8 cellular contexts compared by ENCODE assay signal in the genomic region with DNA sequence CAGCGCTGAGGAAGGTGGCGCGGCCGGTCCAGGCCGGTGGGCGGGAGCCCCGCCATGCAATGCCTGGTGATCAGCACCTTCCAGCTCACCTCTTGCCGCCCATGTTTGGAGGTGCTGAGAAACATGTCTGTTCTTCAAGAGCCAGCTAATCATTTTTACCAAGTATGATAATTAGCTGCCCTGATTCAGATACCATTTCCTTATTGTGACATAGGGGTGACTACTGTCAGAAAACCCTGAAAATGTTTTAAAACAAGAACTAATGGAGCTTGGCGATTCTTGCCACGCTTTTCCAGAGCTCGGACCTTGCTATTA. TPM values are rescaled to one million over a fixed set of nuclear protein-coding genes. Genes with fewer than 3 reads are reported as not detected.
DNase-seq lines count a peak whose midpoint lies in the region; ATAC-seq and TF ChIP-seq lines count a peak whose summit lies in the region.
"Had no signal": no experiment of that assay in that cellular context is flagged by ENCODE, and none has a peak within 500 bp of the region (broad histone marks: within the 10 kb centered on the region; RNA-seq: fewer than 3 reads in every experiment).

No MANE protein-coding gene starts in this region.

- H3K36me3 Mint-ChIP-seq in activated B cell treated with CpG ODN at 0.5 μM for 24 hours (ENCODE audit: low read depth) = no peaks in the 10 kb centered on the region
- peaks cover 0 to 3% of the 10 kb centered on the region in 2 donors for H3K36me3 Mint-ChIP-seq in CD4-positive, alpha-beta memory T cell

- POLR2A ChIA-PET in activated B cell treated with CpG ODN at 0.5 μM for 24 hours (lab: Charles Lee) = no interaction called here
- POLR2A ChIA-PET in CD4-positive, alpha-beta memory T cell (lab: Charles Lee; ENCODE audit: partially characterized antibody) = no interaction called here

- TF ChIP-seq CTCF in HL-60 (IDR thresholded peaks at IDR 0.05; ENCODE audit: insufficient read depth, low read length) (no peak), activated B cell treated with CpG ODN at 0.5 μM for 24 hours (IDR thresholded peaks at IDR 0.05) (no peak)

- H3K27ac Mint-ChIP-seq in activated B cell treated with CpG ODN at 0.5 μM for 24 hours = no peak overlapping the region
- no peak overlapping the region for H3K27ac Mint-ChIP-seq in CD4-positive, alpha-beta memory T cell

- H3K36me3 ChIP-seq in iPS-15b (ENCODE audit: control insufficient read depth, insufficient read depth, low read length) = no peaks in the 10 kb centered on the region
- no peaks in the 10 kb centered on the region for H3K36me3 ChIP-seq in CD4-positive, alpha-beta memory T cell (ENCODE audit: insufficient read depth, low read length)

- H3K27ac ChIP-seq in HL-60 (replicated peaks) (no peak overlapping the region), skin epidermis (peak overlapping the region in 19 of 21 experiments; percentile 46 to 96 (median 87))
- H3K27ac ChIP-seq in CD4-positive, alpha-beta memory T cell (ENCODE audit: low read depth, low read length) = no peak overlapping the region

- no peaks in the 10 kb centered on the region for H3K9me3 Mint-ChIP-seq in activated B cell treated with CpG ODN at 0.5 μM for 24 hours
- peaks cover 0 to 7% (median 1%) of the 10 kb centered on the region in 8 donors for H3K9me3 Mint-ChIP-seq in CD4-positive, alpha-beta memory T cell

- H3K27me3 Mint-ChIP-seq in activated B cell treated with CpG ODN at 0.5 μM for 24 hours = peaks cover 59% of the 10 kb centered on the region
- H3K27me3 Mint-ChIP-seq in CD4-positive, alpha-beta memory T cell = peaks cover 37 to 47% of the 10 kb centered on the region in 2 donors

- DNase-seq in HL-60 (ENCODE audit: low read depth in 1 of 2, low spot score in 1 of 2) = no peak
- DNase-seq in activated B cell treated with CpG ODN at 0.5 μM for 24 hours = no peak
- DNase-seq in NCI-H2227 (lab: John Stamatoyannopoulos, UW; ENCODE audit: unreplicated experiment) = no peak
- no peak for DNase-seq in CD4-positive, alpha-beta memory T cell
- no peak for DNase-seq in midbrain (lab: John Stamatoyannopoulos, UW)

- H3K4me1 ChIP-seq in iPS-15b (ENCODE audit: control insufficient read depth, insufficient read depth, low read length) = no peaks in the 10 kb centered on the region
- H3K4me1 ChIP-seq in CD4-positive, alpha-beta memory T cell (ENCODE audit: insufficient read depth, low read length) = no peaks in the 10 kb centered on the region

- H3K4me1 Mint-ChIP-seq in activated B cell treated with CpG ODN at 0.5 μM for 24 hours = peaks cover 11% of the 10 kb centered on the region
- H3K4me1 Mint-ChIP-seq in CD4-positive, alpha-beta memory T cell = peaks cover 3 to 13% (median 7%) of the 10 kb centered on the region in 4 donors

- H3K9ac ChIP-seq in iPS-15b (ENCODE audit: low read depth, low read length) = no peak overlapping the region

- H3K4me3 Mint-ChIP-seq in activated B cell treated with CpG ODN at 0.5 μM for 24 hours = peak overlapping the region; percentile 19
- no peak overlapping the region for H3K4me3 Mint-ChIP-seq in CD4-positive, alpha-beta memory T cell

- peak; percentile 37 for ATAC-seq in activated B cell treated with CpG ODN at 0.5 μM for 24 hours (ENCODE audit: low read depth)

- intact Hi-C loops in activated B cell treated with CpG ODN at 0.5 μM for 24 hours (cut with micrococcal nuclease) = no loop called here
- intact Hi-C loops in CD4-positive, alpha-beta memory T cell (cut with micrococcal nuclease) = no loop called here

- H3K27me3 ChIP-seq in HL-60 (ENCODE audit: insufficient read depth, poor library complexity, severe bottlenecking) = peaks cover 3% of the 10 kb centered on the region
- H3K27me3 ChIP-seq in iPS-15b (ENCODE audit: control insufficient read depth, insufficient read depth, low read length) = peaks cover 25% of the 10 kb centered on the region
- H3K27me3 ChIP-seq in CD4-positive, alpha-beta memory T cell (ENCODE audit: insufficient read depth, low read length) = no peaks in the 10 kb centered on the region

- CTCF ChIA-PET in activated B cell treated with CpG ODN at 0.5 μM for 24 hours (lab: Charles Lee) = no interaction called here
- CTCF ChIA-PET in CD4-positive, alpha-beta memory T cell (lab: Charles Lee; ENCODE audit: partially characterized antibody) = no interaction called here

- H3K9me3 ChIP-seq in iPS-15b (ENCODE audit: control insufficient read depth, insufficient read depth, low read length) = no peaks in the 10 kb centered on the region
- H3K9me3 ChIP-seq in CD4-positive, alpha-beta memory T cell (ENCODE audit: control insufficient read depth in 1 of 2, low read length in 2 of 2) = no peaks in the 10 kb centered on the region

- H3K4me3 ChIP-seq in HL-60 (replicated peaks; ENCODE audit: insufficient read depth, low read length) (peak overlapping the region; percentile 61), iPS-15b (ENCODE audit: low read depth, low read length) (peak overlapping the region; percentile 75), skin epidermis (peak overlapping the region; percentile 33 to 69 (median 51))
- H3K4me3 ChIP-seq in CD4-positive, alpha-beta memory T cell (ENCODE audit: low read length in 2 of 2) = no peak overlapping the region

RNA-seq across cellular contexts. Expression of a gene that starts 33.5 kb away (rescaled TPM):
- 0.29 TPM in 1 of 2 replicates, not detected in the other for total RNA-seq in activated B cell treated with CpG ODN at 0.5 μM for 24 hours
- total RNA-seq in CD4-positive, alpha-beta memory T cell = not detected
- not detected for polyA plus RNA-seq in CD4-positive, alpha-beta memory T cell
- total RNA-seq: HT1080 had no signal

Comparison
In these comparisons a context has a peak if more than half of its experiments do, and no peak if none do; other contexts are left out.
1. H3K27ac ChIP-seq: peak in skin epidermis (19 of 21); none in HL-60 (single experiment) and CD4-positive, alpha-beta memory T cell (single experiment).
2. H3K4me3 ChIP-seq: peak in HL-60 (single experiment), iPS-15b (single experiment) and skin epidermis (7 of 7); none in CD4-positive, alpha-beta memory T cell (0 of 2).